In genomic region chrX:70445197-70445656, GRCh38 we compare ENCODE assay signal across 1 cellular context.
TF ChIP-seq lines count a peak whose summit lies in the region.

No MANE protein-coding gene starts in this region.

TF ChIP-seq in H1, 55 proteins besides CTCF, POLR2A, EP300 and RAD21:
- TF ChIP-seq SP1 (IDR thresholded peaks at IDR 0.05; ENCODE audit: low read depth, low read length) (no peak), KDM4A (IDR thresholded peaks at IDR 0.05; ENCODE audit: low read depth, low read length, severe bottlenecking) (peak; percentile 14)
TF ChIP-seq in H1: peak in this region for 1.
